In the genomic region with DNA sequence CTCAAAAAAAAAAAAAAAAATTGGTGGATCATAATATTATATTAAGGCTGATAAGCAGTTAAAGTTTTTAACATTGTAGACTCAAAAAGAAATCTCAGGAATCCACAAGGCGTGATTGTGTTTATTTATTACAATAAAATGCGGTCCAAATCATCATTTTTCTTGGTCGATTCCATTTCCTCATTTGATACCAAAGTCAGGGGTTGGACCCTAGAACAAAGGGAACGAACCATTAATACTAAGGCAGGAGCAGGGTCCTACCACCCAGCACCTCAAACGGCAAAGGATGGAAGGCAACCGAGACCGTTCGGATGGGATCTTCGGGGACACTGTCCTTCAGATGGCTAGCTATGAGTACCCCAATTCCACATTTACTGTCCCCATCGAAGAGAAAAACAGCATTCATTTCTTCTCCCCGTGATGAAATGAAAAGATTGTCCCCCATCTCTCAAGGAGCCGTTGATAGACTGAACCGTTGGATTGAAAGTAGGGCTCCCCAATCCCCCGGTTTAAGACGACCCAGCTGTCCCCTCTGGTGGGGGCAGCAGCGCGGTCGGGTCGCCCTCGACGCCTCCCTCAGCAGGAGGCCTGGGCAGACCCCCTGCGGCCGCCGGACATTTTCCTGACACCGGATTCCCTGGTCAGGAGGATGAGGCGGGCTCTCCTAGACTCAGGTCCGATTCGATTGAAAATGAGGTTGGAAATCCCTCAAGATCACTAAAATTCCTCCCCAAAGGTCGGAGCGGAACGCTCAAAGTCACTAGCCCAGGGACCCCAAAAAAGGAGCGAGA, we compare ENCODE assay signal across 8 cellular contexts. TPM values are rescaled to one million over a fixed set of nuclear protein-coding genes. Genes with fewer than 3 reads are reported as not detected.
DNase-seq lines count a peak whose midpoint lies in the region; ATAC-seq and TF ChIP-seq lines count a peak whose summit lies in the region.

No MANE protein-coding gene starts in this region.

- H3K4me1 Mint-ChIP-seq in WTC11: peaks cover 28% of the 10 kb centered on the region
- peaks cover 24% of the 10 kb centered on the region for H3K4me1 Mint-ChIP-seq in progenitor cell of endocrine pancreas (ENCODE audit: low read depth)

- H3K4me3 Mint-ChIP-seq in WTC11: peak overlapping the region; percentile 87
- H3K4me3 Mint-ChIP-seq in progenitor cell of endocrine pancreas (ENCODE audit: low read depth): peak overlapping the region; percentile 76

- no peaks in the 10 kb centered on the region for H3K9me3 Mint-ChIP-seq in WTC11
- H3K9me3 Mint-ChIP-seq in progenitor cell of endocrine pancreas (ENCODE audit: low read depth): no peaks in the 10 kb centered on the region

- H3K27me3 Mint-ChIP-seq in WTC11 (ENCODE audit: low read depth): peaks cover 8% of the 10 kb centered on the region
- H3K27me3 Mint-ChIP-seq in progenitor cell of endocrine pancreas: peaks cover 12% of the 10 kb centered on the region

- H3K36me3 Mint-ChIP-seq in WTC11 (no peaks in the 10 kb centered on the region), progenitor cell of endocrine pancreas (ENCODE audit: insufficient read depth) (no peaks in the 10 kb centered on the region)

- ATAC-seq in GM19463 (IDR thresholded peaks at IDR 0.05; ENCODE audit: unreplicated experiment): peak; percentile 2
- no peak for ATAC-seq in WTC11

- DNase-seq in 8988T: peak; percentile 14
- DNase-seq in WTC11 (ENCODE audit: low spot score): peak; percentile 43
- DNase-seq in foreskin fibroblast: peak in 1 of 2 donors; percentile 23
- DNase-seq in progenitor cell of endocrine pancreas (ENCODE audit: low spot score, unreplicated experiment): no peak
- DNase-seq in DMS153 treated with DMSO at 0.1 percent for 48 hours (lab: John Stamatoyannopoulos, UW; ENCODE audit: unreplicated experiment): no peak
- DNase-seq in stimulated activated naive CD4-positive, alpha-beta T cell (lab: John Stamatoyannopoulos, UW): no peak
- no peak for DNase-seq in stimulated activated CD4-positive, alpha-beta T cell treated with anti-CD3 and anti-CD28 coated beads, Interleukin-4, amount 100 ng/mL, for 1 hour

- CTCF ChIA-PET in WTC11 (lab: Charles Lee): interaction anchor here (1.5 to 1.6 kb wide), 3 partner anchors 58 to 517 kb away, joined by 6 to 10 read pairs (median 8); no protein-coding TSS in a partner anchor

- no peak for TF ChIP-seq CTCF in WTC11 (IDR thresholded peaks at IDR 0.05)
- TF ChIP-seq CTCF in foreskin fibroblast (IDR thresholded peaks at IDR 0.05; ENCODE audit: low read depth, low read length): no peak
- no peak for TF ChIP-seq CTCF in progenitor cell of endocrine pancreas (IDR thresholded peaks at IDR 0.05; ENCODE audit: unreplicated experiment)

- H3K27ac Mint-ChIP-seq in WTC11 (peak overlapping the region; percentile 85), progenitor cell of endocrine pancreas (peak overlapping the region; percentile 84)

- H3K4me3 ChIP-seq in foreskin fibroblast (ENCODE audit: low read depth in 1 of 2, low read length in 2 of 2): peak overlapping the region; percentile 70 to 72

- POLR2A ChIA-PET in WTC11 (lab: Charles Lee): no interaction called here

TF ChIP-seq in WTC11, 78 proteins besides CTCF, POLR2A, EP300 and RAD21:
- TF ChIP-seq, protein P1, sequence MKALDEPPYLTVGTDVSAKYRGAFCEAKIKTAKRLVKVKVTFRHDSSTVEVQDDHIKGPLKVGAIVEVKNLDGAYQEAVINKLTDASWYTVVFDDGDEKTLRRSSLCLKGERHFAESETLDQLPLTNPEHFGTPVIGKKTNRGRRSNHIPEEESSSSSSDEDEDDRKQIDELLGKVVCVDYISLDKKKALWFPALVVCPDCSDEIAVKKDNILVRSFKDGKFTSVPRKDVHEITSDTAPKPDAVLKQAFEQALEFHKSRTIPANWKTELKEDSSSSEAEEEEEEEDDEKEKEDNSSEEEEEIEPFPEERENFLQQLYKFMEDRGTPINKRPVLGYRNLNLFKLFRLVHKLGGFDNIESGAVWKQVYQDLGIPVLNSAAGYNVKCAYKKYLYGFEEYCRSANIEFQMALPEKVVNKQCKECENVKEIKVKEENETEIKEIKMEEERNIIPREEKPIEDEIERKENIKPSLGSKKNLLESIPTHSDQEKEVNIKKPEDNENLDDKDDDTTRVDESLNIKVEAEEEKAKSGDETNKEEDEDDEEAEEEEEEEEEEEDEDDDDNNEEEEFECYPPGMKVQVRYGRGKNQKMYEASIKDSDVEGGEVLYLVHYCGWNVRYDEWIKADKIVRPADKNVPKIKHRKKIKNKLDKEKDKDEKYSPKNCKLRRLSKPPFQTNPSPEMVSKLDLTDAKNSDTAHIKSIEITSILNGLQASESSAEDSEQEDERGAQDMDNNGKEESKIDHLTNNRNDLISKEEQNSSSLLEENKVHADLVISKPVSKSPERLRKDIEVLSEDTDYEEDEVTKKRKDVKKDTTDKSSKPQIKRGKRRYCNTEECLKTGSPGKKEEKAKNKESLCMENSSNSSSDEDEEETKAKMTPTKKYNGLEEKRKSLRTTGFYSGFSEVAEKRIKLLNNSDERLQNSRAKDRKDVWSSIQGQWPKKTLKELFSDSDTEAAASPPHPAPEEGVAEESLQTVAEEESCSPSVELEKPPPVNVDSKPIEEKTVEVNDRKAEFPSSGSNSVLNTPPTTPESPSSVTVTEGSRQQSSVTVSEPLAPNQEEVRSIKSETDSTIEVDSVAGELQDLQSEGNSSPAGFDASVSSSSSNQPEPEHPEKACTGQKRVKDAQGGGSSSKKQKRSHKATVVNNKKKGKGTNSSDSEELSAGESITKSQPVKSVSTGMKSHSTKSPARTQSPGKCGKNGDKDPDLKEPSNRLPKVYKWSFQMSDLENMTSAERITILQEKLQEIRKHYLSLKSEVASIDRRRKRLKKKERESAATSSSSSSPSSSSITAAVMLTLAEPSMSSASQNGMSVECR (CRISPR knock-in tag; IDR thresholded peaks at IDR 0.05; ENCODE audit: borderline replicate concordance): peak; percentile 20; the same call in 1 of the 2 replicates
- TF ChIP-seq, protein P2, sequence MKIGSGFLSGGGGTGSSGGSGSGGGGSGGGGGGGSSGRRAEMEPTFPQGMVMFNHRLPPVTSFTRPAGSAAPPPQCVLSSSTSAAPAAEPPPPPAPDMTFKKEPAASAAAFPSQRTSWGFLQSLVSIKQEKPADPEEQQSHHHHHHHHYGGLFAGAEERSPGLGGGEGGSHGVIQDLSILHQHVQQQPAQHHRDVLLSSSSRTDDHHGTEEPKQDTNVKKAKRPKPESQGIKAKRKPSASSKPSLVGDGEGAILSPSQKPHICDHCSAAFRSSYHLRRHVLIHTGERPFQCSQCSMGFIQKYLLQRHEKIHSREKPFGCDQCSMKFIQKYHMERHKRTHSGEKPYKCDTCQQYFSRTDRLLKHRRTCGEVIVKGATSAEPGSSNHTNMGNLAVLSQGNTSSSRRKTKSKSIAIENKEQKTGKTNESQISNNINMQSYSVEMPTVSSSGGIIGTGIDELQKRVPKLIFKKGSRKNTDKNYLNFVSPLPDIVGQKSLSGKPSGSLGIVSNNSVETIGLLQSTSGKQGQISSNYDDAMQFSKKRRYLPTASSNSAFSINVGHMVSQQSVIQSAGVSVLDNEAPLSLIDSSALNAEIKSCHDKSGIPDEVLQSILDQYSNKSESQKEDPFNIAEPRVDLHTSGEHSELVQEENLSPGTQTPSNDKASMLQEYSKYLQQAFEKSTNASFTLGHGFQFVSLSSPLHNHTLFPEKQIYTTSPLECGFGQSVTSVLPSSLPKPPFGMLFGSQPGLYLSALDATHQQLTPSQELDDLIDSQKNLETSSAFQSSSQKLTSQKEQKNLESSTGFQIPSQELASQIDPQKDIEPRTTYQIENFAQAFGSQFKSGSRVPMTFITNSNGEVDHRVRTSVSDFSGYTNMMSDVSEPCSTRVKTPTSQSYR (CRISPR knock-in tag; IDR thresholded peaks at IDR 0.05): no peak
- TF ChIP-seq, protein P3, sequence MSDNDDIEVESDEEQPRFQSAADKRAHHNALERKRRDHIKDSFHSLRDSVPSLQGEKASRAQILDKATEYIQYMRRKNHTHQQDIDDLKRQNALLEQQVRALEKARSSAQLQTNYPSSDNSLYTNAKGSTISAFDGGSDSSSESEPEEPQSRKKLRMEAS (CRISPR knock-in tag; IDR thresholded peaks at IDR 0.05): 0 out of 2 replicates have a peak, but pooled peaks have one; percentile 21
- TF ChIP-seq ZNF423 (CRISPR knock-in tag; IDR thresholded peaks at IDR 0.05): peak; percentile 53; the same call in 1 of the 2 replicates
TF ChIP-seq in WTC11: peak in this region for 3.

RNA-seq across cellular contexts. Expression of a gene that starts 0.6 kb away (rescaled TPM):
- 4.3 to 4.5 TPM (median 4.5 TPM) in 3 replicates for total RNA-seq in WTC11 (2021)
- 2.2 and 3.0 TPM in 2 replicates for total RNA-seq in progenitor cell of endocrine pancreas

Comparison
In these comparisons a context has a peak if more than half of its experiments do, and no peak if none do; other contexts are left out.
1. DNase-seq: peak in 8988T (single experiment) and WTC11 (single experiment); none in progenitor cell of endocrine pancreas (single experiment), DMS153 treated with DMSO at 0.1 percent for 48 hours (single experiment), stimulated activated naive CD4-positive, alpha-beta T cell (0 of 6) and stimulated activated CD4-positive, alpha-beta T cell treated with anti-CD3 and anti-CD28 coated beads, Interleukin-4, amount 100 ng/mL, for 1 hour (single experiment).